ENCODE assay signal across 9 cellular contexts in the genomic region with DNA sequence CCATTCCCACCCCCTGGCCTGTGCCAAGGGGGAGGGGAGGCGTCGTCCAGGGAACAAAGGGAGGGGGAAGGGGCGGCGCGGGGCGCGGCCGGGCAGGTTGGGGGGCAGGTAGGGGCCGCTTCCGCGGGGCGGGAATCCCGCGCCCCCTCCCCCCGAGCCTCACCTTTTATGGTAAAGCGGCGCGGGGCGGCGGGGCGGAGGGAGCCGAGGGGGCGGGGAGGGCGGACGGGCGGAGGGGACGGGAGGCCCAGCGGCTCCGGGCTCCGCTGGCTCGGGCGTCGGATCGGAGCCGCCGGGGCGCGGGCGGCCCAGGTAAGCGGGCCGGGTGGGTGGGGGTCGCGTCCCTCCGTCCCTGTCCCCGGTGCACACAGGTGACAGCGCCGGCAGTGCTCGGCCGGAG. TPM values are rescaled to one million over a fixed set of nuclear protein-coding genes. Genes with fewer than 3 reads are reported as not detected.
DNase-seq lines count a peak whose midpoint lies in the region; ATAC-seq and TF ChIP-seq lines count a peak whose summit lies in the region.
"Had no signal": no experiment of that assay in that cellular context is flagged by ENCODE, and none has a peak within 500 bp of the region (broad histone marks: within the 10 kb centered on the region; RNA-seq: fewer than 3 reads in every experiment).

A gene with protein sequence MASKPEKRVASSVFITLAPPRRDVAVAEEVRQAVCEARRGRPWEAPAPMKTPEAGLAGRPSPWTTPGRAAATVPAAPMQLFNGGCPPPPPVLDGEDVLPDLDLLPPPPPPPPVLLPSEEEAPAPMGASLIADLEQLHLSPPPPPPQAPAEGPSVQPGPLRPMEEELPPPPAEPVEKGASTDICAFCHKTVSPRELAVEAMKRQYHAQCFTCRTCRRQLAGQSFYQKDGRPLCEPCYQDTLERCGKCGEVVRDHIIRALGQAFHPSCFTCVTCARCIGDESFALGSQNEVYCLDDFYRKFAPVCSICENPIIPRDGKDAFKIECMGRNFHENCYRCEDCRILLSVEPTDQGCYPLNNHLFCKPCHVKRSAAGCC (plus strand): TSS at position 259 of the 400 bp plus-strand sequence. CDS start 6,189 bp downstream, outside the sequence.

- H3K4me3 ChIP-seq in adrenal gland (peak within 1 kb of the TSS in 3 of 4 donors; percentile 25 to 75 (median 32)), iPS-11a (ENCODE audit: low read depth, low read length) (peak within 1 kb of the TSS; percentile 75), skeletal muscle cell (ENCODE audit: low read depth, low read length) (peak within 1 kb of the TSS; percentile 85)

- H3K9me3 ChIP-seq in adrenal gland (replicated peaks in 1 of 3), result no peaks in the 10 kb centered on the region

- intact Hi-C loops in adrenal gland (cut with DNase I), result no loop called here

- peaks cover 6 to 35% of the 10 kb centered on the region in 2 donors for H3K4me1 ChIP-seq in adrenal gland (replicated peaks in 1 of 2)

- H3K27me3 ChIP-seq in adrenal gland, result peaks cover 7% of the 10 kb centered on the region

- no peak for ATAC-seq in HG02623 (IDR thresholded peaks at IDR 0.05; ENCODE audit: unreplicated experiment)

- TF ChIP-seq CTCF in adrenal gland (IDR thresholded peaks at IDR 0.05), result no peak

- DNase-seq in NCI-H345 (lab: John Stamatoyannopoulos, UW) (peak; percentile 19), NCI-H345 treated with DMSO at 0.1 percent for 48 hours (lab: John Stamatoyannopoulos, UW; ENCODE audit: unreplicated experiment) (no peak), adrenal gland (no peak), skeletal muscle cell (ENCODE audit: low read depth) (no peak), RPMI8226 (no peak), NCI-H1048 (lab: John Stamatoyannopoulos, UW) (no peak)

- WGBS in adrenal gland, 4 donors, result 0 to 1% (median 1%) methylated on average over 8 to 39 of the region's 49 CpGs; no CpG with 5 or more reads in 1 of the 4 donors

- H3K36me3 ChIP-seq in adrenal gland (replicated peaks in 1 of 2), result no peaks in the 10 kb centered on the region

- H3K27ac ChIP-seq in adrenal gland, result peak within 1 kb of the TSS in 4 of 5 donors; percentile 32 to 93 (median 78)

- TF ChIP-seq POLR2A in adrenal gland (IDR thresholded peaks at IDR 0.05), result no peak

RNA-seq across cellular contexts. Expression of the gene that starts here (rescaled TPM):
- total RNA-seq in adrenal gland, result 100 to 1,000 TPM in 1 of 8 donors, 10 to 100 TPM in 7; 29.0 to 103 (median 51.1) TPM
- polyA plus RNA-seq in adrenal gland, result 10 to 100 TPM; 16.0 to 50.1 (median 40.5) TPM
- total RNA-seq: activated CD8-positive, alpha-beta memory T cell treated with anti-CD3 and anti-CD28 coated beads for 36 hours had no signal

Comparison
In these comparisons a context has a peak if more than half of its experiments do, and no peak if none do; other contexts are left out.
1. H3K4me3 ChIP-seq: peak in every context shown above with its lines; median percentile 85 in skeletal muscle cell; 75 in iPS-11a; 32 in adrenal gland.